Comparison of ENCODE assay signal across 11 cellular contexts in the genomic region with DNA sequence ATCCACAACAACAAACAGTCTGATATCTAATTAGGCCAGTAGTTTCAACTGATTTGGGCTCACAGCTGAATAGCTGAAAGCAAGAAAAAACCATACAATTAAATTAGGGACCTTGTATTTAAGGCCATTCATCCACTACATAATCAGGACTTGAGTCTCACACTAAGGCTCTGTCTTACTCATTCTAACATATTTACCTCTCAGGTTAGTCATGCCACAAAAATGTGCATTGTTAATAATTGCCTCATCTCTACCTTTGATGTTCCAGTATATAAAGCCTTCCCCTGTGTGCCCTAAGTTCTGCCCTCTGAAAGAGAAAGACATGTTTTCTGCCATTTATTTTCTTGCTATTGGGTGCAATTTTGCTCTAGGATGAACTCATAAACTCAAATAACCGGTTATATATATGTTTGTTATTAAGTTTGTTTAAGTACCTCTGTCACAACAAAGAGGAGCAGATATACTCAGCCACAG. TPM values are rescaled to one million over a fixed set of nuclear protein-coding genes. Genes with fewer than 3 reads are reported as not detected.
DNase-seq lines count a peak whose midpoint lies in the region; ATAC-seq, FAIRE-seq and TF ChIP-seq lines count a peak whose summit lies in the region.
"Had no signal": no experiment of that assay in that cellular context is flagged by ENCODE, and none has a peak within 500 bp of the region (broad histone marks: within the 10 kb centered on the region; RNA-seq: fewer than 3 reads in every experiment).

No MANE protein-coding gene starts in this region.

- no peak overlapping the region for H4K5ac ChIP-seq in H1 (ENCODE audit: insufficient read length, low read depth, low read length)

- TF ChIP-seq EP300 in H1 (IDR thresholded peaks at IDR 0.05; ENCODE audit: borderline replicate concordance in 1 of 2, low read depth in 2 of 2, low read length in 2 of 2), result no peak

- 87% methylated on average over 1 of the region's 1 CpG; no CpG with 5 or more reads in 1 of the 2 experiments for WGBS in H1 (ENCODE audit: extremely low coverage in 1 of 2, insufficient coverage in 1 of 2, insufficient read length in 1 of 2, insufficient replicate concordance in 2 of 2, low coverage in 1 of 2, low lambda C conversion rate in 2 of 2, missing lambda C conversion rate in 1 of 2), 2 experiments
- WGBS in neuronal stem cell (ENCODE audit: extremely low coverage in 2 of 2, insufficient read length in 2 of 2, insufficient replicate concordance in 1 of 2), 2 donors, result no CpG with 5 or more reads among the region's 1 CpG

- no peak overlapping the region for H3K18ac ChIP-seq in H1 (ENCODE audit: extremely low read depth, low read length)
- no peak overlapping the region for H3K18ac ChIP-seq in neuronal stem cell (ENCODE audit: low read length)

- CTCF ChIA-PET in H1 (lab: Charles Lee; ENCODE audit: partially characterized antibody), result interaction anchor here (1.2 to 1.3 kb wide), 2 partner anchors 25 to 73 kb away, joined by 3 to 5 read pairs; no protein-coding TSS in a partner anchor

- H3K36me3 ChIP-seq in H1 (ENCODE audit: control insufficient read depth in 2 of 4, insufficient read depth in 4 of 4, low read length in 3 of 4) (no peaks in the 10 kb centered on the region), neuronal stem cell (replicated peaks in 1 of 2; ENCODE audit: control insufficient read depth in 2 of 2, insufficient read depth in 2 of 2, low read length in 2 of 2) (peaks cover 0 to 1% of the 10 kb centered on the region in 2 donors), right atrium auricular region (no peaks in the 10 kb centered on the region)
- H3K36me3 ChIP-seq: left ventricle myocardium inferior had no signal

- H4K8ac ChIP-seq in H1 (ENCODE audit: extremely low read depth, insufficient read depth, low read length) (no peak overlapping the region), neuronal stem cell (ENCODE audit: low read depth, low read length) (no peak overlapping the region)

- FAIRE-seq in H1 (lab: Jason Lieb, UNC), result no peak

- in situ Hi-C loops in Caki2 (cut with HindIII; ENCODE audit: low pct_unique_long_range_greater_than_20kb, low sequenced_read_pairs) (no loop called here), GM13977 (cut with MboI; ENCODE audit: low pct_unique_long_range_greater_than_20kb, low sequenced_read_pairs, unreplicated experiment) (no loop called here)

- H2AFZ ChIP-seq in H1 (ENCODE audit: low read length) (peak overlapping the region; percentile 35; the same call in 1 of the 2 replicates), neuronal stem cell (ENCODE audit: low read length) (peak overlapping the region; percentile 65)

- no peak for ATAC-seq in HG02938 (IDR thresholded peaks at IDR 0.05; ENCODE audit: unreplicated experiment)

- H2BK20ac ChIP-seq in H1 (ENCODE audit: low read length), result no peak overlapping the region

- no peaks in the 10 kb centered on the region for H4K20me1 ChIP-seq in H1 (replicated peaks in 1 of 2; ENCODE audit: control insufficient read depth in 1 of 2, insufficient read depth in 2 of 2, low read length in 2 of 2)

- H3K4me3 ChIP-seq in H1 (ENCODE audit: extremely low read depth in 1 of 4, insufficient read depth in 2 of 4, low read depth in 3 of 4, low read length in 4 of 4) (no peak overlapping the region), neuronal stem cell (ENCODE audit: low read length in 2 of 2) (no peak overlapping the region), right atrium auricular region (no peak overlapping the region)
- H3K4me3 ChIP-seq: left ventricle myocardium inferior, SK-N-MC had no signal

- no peaks in the 10 kb centered on the region for H3K23me2 ChIP-seq in H1 (ENCODE audit: low read depth, low read length)

- peak; percentile 91 for DNase-seq in Caki2 (ENCODE audit: low read depth)
- peak; percentile 82 for DNase-seq in NCI-H69 (lab: John Stamatoyannopoulos, UW)
- DNase-seq in H1 (ENCODE audit: low read depth in 1 of 2, low spot score in 2 of 2), result no peak
- peak; percentile 43 for DNase-seq in neuronal stem cell (ENCODE audit: low spot score)
- no peak for DNase-seq in stimulated activated CD8-positive, alpha-beta memory T cell treated with anti-CD3 and anti-CD28 coated beads, Interleukin-4, amount 100 ng/mL, for 48 hours
- no peak for DNase-seq in right atrium auricular region (ENCODE audit: low spot score)
- no peak for DNase-seq in GM13977 (ENCODE audit: low spot score)
- DNase-seq: Karpas-422, left ventricle myocardium inferior had no signal

- H3K14ac ChIP-seq in H1 (ENCODE audit: insufficient read length) (no peak overlapping the region), neuronal stem cell (ENCODE audit: low read length) (no peak overlapping the region)

- H3K79me1 ChIP-seq in H1 (ENCODE audit: low read depth, low read length) (no peaks in the 10 kb centered on the region), neuronal stem cell (ENCODE audit: low read depth, low read length) (no peaks in the 10 kb centered on the region)

- no peak overlapping the region for H3K9ac ChIP-seq in H1 (replicated peaks in 1 of 4; ENCODE audit: extremely low read depth in 1 of 4, low read depth in 3 of 4, low read length in 3 of 4)
- H3K9ac ChIP-seq in neuronal stem cell (ENCODE audit: low read depth, low read length, poor library complexity), result no peak overlapping the region

- H3K9me3 ChIP-seq in H1 (ENCODE audit: insufficient read depth in 2 of 2, low read depth in 1 of 2, low read length in 1 of 2) (peaks cover 0 to 6% of the 10 kb centered on the region in 2 experiments; a peak in 1 of 4 replicates), neuronal stem cell (replicated peaks in 1 of 2; ENCODE audit: control insufficient read depth in 2 of 2, insufficient read depth in 1 of 2, low read depth in 1 of 2, low read length in 2 of 2) (peaks cover 0 to 3% of the 10 kb centered on the region in 2 donors), right atrium auricular region (peaks cover 0 to 24% of the 10 kb centered on the region in 2 donors)

- H2BK15ac ChIP-seq in H1 (ENCODE audit: low read length), result no peak overlapping the region
- no peak overlapping the region for H2BK15ac ChIP-seq in neuronal stem cell (ENCODE audit: low read length)

- H2BK120ac ChIP-seq in H1 (replicated peaks; ENCODE audit: low read depth, low read length) (no peak overlapping the region), neuronal stem cell (ENCODE audit: low read depth, low read length) (no peak overlapping the region)

- POLR2A ChIA-PET in H1 (lab: Charles Lee; ENCODE audit: partially characterized antibody), result interaction anchor here (1.1 kb wide), 1 partner anchor 32 kb away, joined by 3 read pairs; no protein-coding TSS in a partner anchor

- H2BK5ac ChIP-seq in H1 (ENCODE audit: low read depth, low read length), result no peak overlapping the region
- no peak overlapping the region for H2BK5ac ChIP-seq in neuronal stem cell (ENCODE audit: low read length)

- no peaks in the 10 kb centered on the region for H3K79me2 ChIP-seq in H1 (ENCODE audit: control insufficient read depth in 1 of 2, insufficient read depth in 2 of 2, low read length in 2 of 2)

- TF ChIP-seq CTCF in H1 (IDR thresholded peaks at IDR 0.05; ENCODE audit: control extremely low read depth in 1 of 3, insufficient read depth in 1 of 3, low read depth in 1 of 3, low read length in 3 of 3), result no peak
- no peak for TF ChIP-seq CTCF in right atrium auricular region (IDR thresholded peaks at IDR 0.05)
- TF ChIP-seq CTCF in GM13977 (IDR thresholded peaks at IDR 0.05; ENCODE audit: extremely low read depth, insufficient read depth, missing control alignments), result no peak

- H3K4ac ChIP-seq in H1 (replicated peaks; ENCODE audit: insufficient read length, low read depth, low read length), result no peak overlapping the region
- no peak overlapping the region for H3K4ac ChIP-seq in neuronal stem cell (ENCODE audit: low read length)

- no peak overlapping the region for H3K23ac ChIP-seq in H1 (ENCODE audit: insufficient read length)
- no peak overlapping the region for H3K23ac ChIP-seq in neuronal stem cell (ENCODE audit: low read depth, low read length, poor library complexity)

- H3K4me1 ChIP-seq in H1 (replicated peaks in 1 of 4; ENCODE audit: control insufficient read depth in 3 of 4, insufficient read depth in 4 of 4, low read length in 3 of 4) (peaks cover 0 to 10% (median 5%) of the 10 kb centered on the region in 4 experiments; a peak in 3 of 7 replicates), neuronal stem cell (ENCODE audit: control insufficient read depth in 2 of 2, insufficient read depth in 1 of 2, low read depth in 1 of 2, low read length in 2 of 2) (peaks cover 6 to 8% of the 10 kb centered on the region in 2 donors), right atrium auricular region (peaks cover 0 to 5% of the 10 kb centered on the region in 2 donors)

- H3K4me2 ChIP-seq in H1 (ENCODE audit: insufficient read depth in 1 of 2, low read depth in 2 of 2, low read length in 2 of 2), result no peak overlapping the region
- no peak overlapping the region for H3K4me2 ChIP-seq in neuronal stem cell (ENCODE audit: insufficient read depth, low read length, poor library complexity, severe bottlenecking)

- H2BK12ac ChIP-seq in H1 (ENCODE audit: low read depth, low read length) (no peak overlapping the region), neuronal stem cell (ENCODE audit: low read length) (no peak overlapping the region)

- H3K27me3 ChIP-seq in H1 (replicated peaks in 1 of 4; ENCODE audit: control insufficient read depth in 3 of 4, extremely low read depth in 1 of 4, insufficient read depth in 3 of 4, low read length in 3 of 4) (no peaks in the 10 kb centered on the region), neuronal stem cell (ENCODE audit: control insufficient read depth in 3 of 3, insufficient read depth in 3 of 3, low read depth in 1 of 3, low read length in 3 of 3) (no peaks in the 10 kb centered on the region), right atrium auricular region (no peaks in the 10 kb centered on the region)

- H4K91ac ChIP-seq in H1 (replicated peaks; ENCODE audit: insufficient read length, low read length) (no peak overlapping the region), neuronal stem cell (ENCODE audit: low read depth, low read length, poor library complexity) (no peak overlapping the region)

- no peak for TF ChIP-seq RAD21 in H1 (IDR thresholded peaks at IDR 0.05 in 1 of 2, conservative IDR thresholded peaks at IDR 0.05 in 1 of 2; ENCODE audit: low read depth in 2 of 2, low read length in 2 of 2)

- no peak overlapping the region for H3K56ac ChIP-seq in H1 (replicated peaks; ENCODE audit: insufficient read length, low read depth, low read length)

- H2AK5ac ChIP-seq in H1 (ENCODE audit: low read depth, low read length) (no peak overlapping the region), neuronal stem cell (ENCODE audit: low read depth, low read length) (no peak overlapping the region)

- no peak for TF ChIP-seq POLR2A in H1 (IDR thresholded peaks at IDR 0.05; ENCODE audit: control extremely low read depth in 1 of 2, low read depth in 2 of 2, low read length in 2 of 2)

- H3K27ac ChIP-seq in H1 (ENCODE audit: low read depth, low read length) (no peak overlapping the region), neuronal stem cell (replicated peaks; ENCODE audit: low read length) (peak overlapping the region; percentile 63), right atrium auricular region (no peak overlapping the region)
- H3K27ac ChIP-seq: left ventricle myocardium inferior, SK-N-MC had no signal

RNA-seq across cellular contexts. Expression of a gene that starts 5.3 kb away (rescaled TPM):
- 10.2 and 24.4 TPM in 2 replicates for total RNA-seq in Caki2 (2014; rRNA removed; shearing (Covaris generic); ENCODE audit: low replicate concordance)
- total RNA-seq in H1 (2021; fragmentation: NEBNext Ultra II Directional; extraction: Animal tissue kit (Norgen Biotek cat#: 25700)), result 94.0 and 94.2 TPM in 2 replicates
- polyA plus RNA-seq in H1 (2011; rRNA removed), result 18.7 and 22.9 TPM in 2 replicates
- 26.6 TPM for polyA plus RNA-seq in H1 (2011; cell fraction: cytosol; rRNA removed)
- 14.5 TPM for polyA plus RNA-seq in H1 (2011; cell fraction: nucleus; rRNA removed)
- polyA plus RNA-seq in H1 (2012, experiment 1 of 2), result 24.9 to 57.2 TPM (median 35.1 TPM) in 4 replicates
- polyA plus RNA-seq in H1 (2012, experiment 2 of 2), result 6.7 TPM
- 54.7 TPM for polyA plus RNA-seq in H1 (2013, experiment 1 of 2)
- 60.5 TPM for polyA plus RNA-seq in H1 (2013, experiment 2 of 2)
- 28.4 and 53.6 TPM in 2 replicates for polyA minus RNA-seq in H1 (2011; rRNA and poly(A)+ RNA removed)
- polyA minus RNA-seq in H1 (2011; cell fraction: cytosol; rRNA and poly(A)+ RNA removed), result 28.0 TPM
- polyA minus RNA-seq in H1 (2011; cell fraction: nucleus; rRNA and poly(A)+ RNA removed), result 86.1 TPM
- polyA plus RNA-seq in neuronal stem cell (2013, experiment 1 of 2), result 19.7 TPM
- polyA plus RNA-seq in neuronal stem cell (2013, experiment 2 of 2), result 19.2 TPM
- total RNA-seq in right atrium auricular region, result 10 to 100 TPM; 21.1 to 25.1 TPM

Comparison
In these comparisons a context has a peak if more than half of its experiments do, and no peak if none do; other contexts are left out.
1. DNase-seq: peak in Caki2 (single experiment), NCI-H69 (single experiment) and neuronal stem cell (single experiment); none in H1 (0 of 2), stimulated activated CD8-positive, alpha-beta memory T cell treated with anti-CD3 and anti-CD28 coated beads, Interleukin-4, amount 100 ng/mL, for 48 hours (single experiment), right atrium auricular region (single experiment) and GM13977 (single experiment).